9 cellular contexts compared by ENCODE assay signal in genomic region chr1:45545019-45545493, GRCh38. TPM values are rescaled to one million over a fixed set of nuclear protein-coding genes. Genes with fewer than 3 reads are reported as not detected.
A peak's percentile ranks its signal among the peaks of the same experiment; 100 is the strongest.
DNase-seq lines count a peak whose midpoint lies in the region; ATAC-seq, FAIRE-seq and TF ChIP-seq lines count a peak whose summit lies in the region.
"Had no signal": no experiment of that assay in that cellular context is flagged by ENCODE, and none has a peak within 500 bp of the region (broad histone marks: within the 10 kb centered on the region; RNA-seq: fewer than 3 reads in every experiment).

No MANE protein-coding gene starts in this region.

- TF ChIP-seq POLR2A in erythroblast (IDR thresholded peaks at IDR 0.05; ENCODE audit: low read length) (no peak), transverse colon (IDR thresholded peaks at IDR 0.05) (no peak)

- FAIRE-seq in GM18507 (lab: Jason Lieb, UNC): peak; percentile 86

- ATAC-seq in GM21825 (IDR thresholded peaks at IDR 0.05; ENCODE audit: unreplicated experiment): peak; percentile 48
- peak; percentile 33; the same call in 1 of the 2 replicates for ATAC-seq in PC-3
- no peak for ATAC-seq in natural killer cell
- ATAC-seq in HG03439 (IDR thresholded peaks at IDR 0.05; ENCODE audit: unreplicated experiment): no peak

- DNase-seq in GM18507 (ENCODE audit: extremely low spot score, insufficient read length, low read depth) (no peak), PC-3 (peak; percentile 18), natural killer cell (no peak), erythroblast (lab: John Stamatoyannopoulos, UW) (no peak), transverse colon (no peak), NCI-H2227 treated with DMSO at 0.1 percent for 48 hours (lab: John Stamatoyannopoulos, UW) (no peak)
- DNase-seq: NCI-H2029 treated with DMSO at 0.1 percent for 48 hours had no signal

- no peak overlapping the region for H3K4me3 ChIP-seq in PC-3 (ENCODE audit: low read length)
- H3K4me3 ChIP-seq in transverse colon: no peak overlapping the region

- no peaks in the 10 kb centered on the region for H3K36me3 Mint-ChIP-seq in natural killer cell

- WGBS in transverse colon (ENCODE audit: low coverage in 1 of 2), 2 donors: 46% methylated on average over 6 of the region's 6 CpGs; no CpG with 5 or more reads in 1 of the 2 donors

- CTCF ChIA-PET in PC-3 (lab: Charles Lee): no interaction called here

- intact Hi-C loops in PC-3 (cut with micrococcal nuclease) (no loop called here), natural killer cell (cut with micrococcal nuclease) (no loop called here), transverse colon (cut with DNase I; ENCODE audit: low total_unique reads) (no loop called here)

- H3K36me3 ChIP-seq in PC-3 (ENCODE audit: low read depth, low read length): no peaks in the 10 kb centered on the region
- H3K36me3 ChIP-seq in transverse colon: no peaks in the 10 kb centered on the region

- TF ChIP-seq CTCF in PC-3 (conservative IDR thresholded peaks at IDR 0.05; ENCODE audit: low read depth, low read length) (no peak), natural killer cell (IDR thresholded peaks at IDR 0.05) (no peak), transverse colon (IDR thresholded peaks at IDR 0.05) (no peak)

- peaks cover 16 to 23% of the 10 kb centered on the region in 2 donors for H3K27me3 Mint-ChIP-seq in natural killer cell (ENCODE audit: low read depth in 2 of 2)

- no peaks in the 10 kb centered on the region for H3K9me3 Mint-ChIP-seq in natural killer cell

- no peaks in the 10 kb centered on the region for H3F3A ChIP-seq in PC-3 (ENCODE audit: low read length, unreplicated experiment)

- H3K4me3 Mint-ChIP-seq in natural killer cell: no peak overlapping the region

- in situ Hi-C loops in transverse colon (cut with MboI; ENCODE audit: low pct_ligation_motif_present in 1 of 4, low pct_unique_long_range_greater_than_20kb in 1 of 4, low sequenced_read_pairs in 3 of 4): no loop called here

- no peaks in the 10 kb centered on the region for H3K9me2 ChIP-seq in PC-3 (replicated peaks; ENCODE audit: low read length)

- H3K9ac ChIP-seq in PC-3 (ENCODE audit: low read length): no peak overlapping the region

- H3K79me2 ChIP-seq in PC-3 (ENCODE audit: low read length): no peaks in the 10 kb centered on the region

- H2AFZ ChIP-seq in PC-3 (ENCODE audit: low read length): peak overlapping the region; percentile 46

- H3K4me1 ChIP-seq in PC-3 (ENCODE audit: insufficient read depth, low read length) (peaks cover 5% of the 10 kb centered on the region; the same call in 1 of the 2 replicates), transverse colon (peaks cover 0 to 32% (median 7%) of the 10 kb centered on the region in 4 donors)

- no TSS peak for BruUV-seq in PC-3 (replicated peaks; lab: Mats Ljungman, UMichigan)

- H3K9me3 ChIP-seq in PC-3 (ENCODE audit: low read length) (no peaks in the 10 kb centered on the region), transverse colon (no peaks in the 10 kb centered on the region)

- peak overlapping the region; percentile 70 to 84 for H3K27ac Mint-ChIP-seq in natural killer cell

- TF ChIP-seq EP300 in transverse colon (IDR thresholded peaks at IDR 0.05; ENCODE audit: low read depth): no peak

- POLR2A ChIA-PET in PC-3 (lab: Charles Lee; ENCODE audit: unreplicated experiment): interaction anchor here (0.7 kb wide), 1 partner anchor 23 kb away, joined by 3 read pairs; the partner anchor contains the start of gene PRDX1

- no peaks in the 10 kb centered on the region for H4K20me1 ChIP-seq in PC-3 (ENCODE audit: low read length)

- H3K27me3 ChIP-seq in PC-3 (ENCODE audit: low read length) (no peaks in the 10 kb centered on the region), transverse colon (no peaks in the 10 kb centered on the region)

- H3K27ac ChIP-seq in PC-3 (ENCODE audit: low read length) (no peak overlapping the region), transverse colon (peak overlapping the region in 1 of 4 donors; percentile 8)

- peaks cover 10 to 16% of the 10 kb centered on the region in 2 donors for H3K4me1 Mint-ChIP-seq in natural killer cell

- H3K4me2 ChIP-seq in PC-3 (ENCODE audit: low read length): no peak overlapping the region

RNA-seq across cellular contexts. Expression of gene AKR1A1, which starts 5.6 kb away (rescaled TPM):
- 86.1 and 94.9 TPM in 2 replicates for total RNA-seq in PC-3 (2014; rRNA removed)
- total RNA-seq in natural killer cell: 10 to 100 TPM; 45.7 to 54.2 (median 53.9) TPM
- total RNA-seq in transverse colon: 100 to 1,000 TPM in 3 of 4 donors, 10 to 100 TPM in 1; 86.5 to 158 (median 128) TPM

RNA-seq across cellular contexts. Expression of gene PRDX1, which starts 23.4 kb away (rescaled TPM):
- total RNA-seq in PC-3 (2014; rRNA removed) (749 and 967 TPM in 2 replicates), natural killer cell (10 to 100 TPM; 24.8 to 39.1 (median 30.6) TPM), transverse colon (100 to 1,000 TPM; 120 to 291 (median 189) TPM)

RNA-seq across cellular contexts. Expression of gene NASP, which starts 38.8 kb away (rescaled TPM):
- 119 and 122 TPM in 2 replicates for total RNA-seq in PC-3 (2014; rRNA removed)
- total RNA-seq in natural killer cell: 100 to 1,000 TPM; 109 to 171 (median 121) TPM
- total RNA-seq in transverse colon: 10 to 100 TPM; 34.4 to 62.2 (median 37.5) TPM

RNA-seq across cellular contexts. Expression of gene MMACHC, which starts 45.0 kb away (rescaled TPM):
- total RNA-seq in PC-3 (2014; rRNA removed) (6.6 and 9.2 TPM in 2 replicates), natural killer cell (1 to 10 TPM in 1 of 3 donors, under 1 TPM in 2; 0.73 to 1.5 (median 0.88) TPM), transverse colon (10 to 100 TPM in 1 of 4 donors, 1 to 10 TPM in 3; 3.7 to 21.3 (median 4.5) TPM)

RNA-seq across cellular contexts. Expression of gene CCDC163, which starts 45.2 kb away (rescaled TPM):
- total RNA-seq in PC-3 (2014; rRNA removed): 3.9 and 5.7 TPM in 2 replicates
- 1 to 10 TPM; 3.0 to 6.9 (median 5.8) TPM for total RNA-seq in natural killer cell
- total RNA-seq in transverse colon: 1 to 10 TPM in 1 of 4 donors, under 1 TPM in 1, not detected in 2; 0.27 to 1.1 TPM

Comparison
In these comparisons a context has a peak if more than half of its experiments do, and no peak if none do; other contexts are left out.
1. ATAC-seq: peak in GM21825 (single experiment) and PC-3 (single experiment); none in natural killer cell (0 of 3) and HG03439 (single experiment).